In the genomic region with DNA sequence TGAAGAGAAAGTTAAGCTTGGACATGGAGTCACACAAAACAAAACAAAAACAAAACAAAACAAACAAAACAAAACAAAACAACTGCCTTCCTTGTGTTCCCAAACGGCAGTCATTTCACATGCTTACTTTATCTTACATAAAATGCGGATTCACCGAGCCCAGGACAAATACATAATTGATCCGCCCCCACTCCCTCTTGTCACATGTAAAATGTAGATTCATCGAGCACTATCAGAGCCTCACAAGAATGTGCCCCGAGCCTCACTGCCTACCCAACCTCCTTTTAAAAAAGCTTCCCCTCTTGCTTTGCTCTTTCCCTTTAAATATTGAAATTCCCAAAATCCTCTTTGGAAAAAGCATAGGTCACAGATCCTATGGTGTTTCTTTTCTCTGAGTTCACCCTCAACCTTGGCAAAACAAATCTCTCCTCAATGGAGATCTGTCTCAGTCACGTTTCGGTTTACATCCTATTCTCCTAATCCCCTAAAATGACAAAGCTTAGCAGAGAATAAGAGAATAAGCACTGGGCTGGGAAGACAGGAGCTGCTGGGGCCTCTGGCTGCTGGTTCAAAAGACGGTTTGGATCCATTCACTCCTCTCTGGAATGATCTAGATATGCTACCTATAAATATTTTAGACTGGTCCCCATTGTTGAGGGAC, we compare ENCODE assay signal across 23 cellular contexts.
DNase-seq lines count a peak whose midpoint lies in the region; ATAC-seq, FAIRE-seq and TF ChIP-seq lines count a peak whose summit lies in the region.
"Had no signal": no experiment of that assay in that cellular context is flagged by ENCODE, and none has a peak within 500 bp of the region (broad histone marks: within the 10 kb centered on the region; RNA-seq: fewer than 3 reads in every experiment).

No MANE protein-coding gene starts in this region.

- H3K9me3 ChIP-seq in MM.1S (replicated peaks; ENCODE audit: insufficient read depth, low read length): no peaks in the 10 kb centered on the region
- H3K9me3 ChIP-seq: left lung, prostate gland, SK-N-SH, thyroid gland had no signal

- DNase-seq in D721Med (ENCODE audit: insufficient read length, low spot score) (no peak), NCI-H82 (lab: John Stamatoyannopoulos, UW) (peak; percentile 83), dorsolateral prefrontal cortex (peak in 2 of 10 donors; percentile 5 to 24), nephron progenitor cell (no peak), MM.1S (no peak), cortex of kidney (lab: John Stamatoyannopoulos, UW) (no peak)
- DNase-seq: CD4-positive, alpha-beta memory T cell; glutamatergic neuron; HFFc6; left lung; NCI-H2081 treated with DMSO at 0.1 percent for 48 hours; SK-N-SH; small intestine; stimulated activated CD4-positive, alpha-beta T cell treated with anti-CD3 and anti-CD28 coated beads, Interleukin-2, amount 100 ng/mL, for 48 hours; stimulated activated naive CD4-positive, alpha-beta T cell treated with Interleukin-2 at 50 U/mL for 16 hours; T-helper 2 cell; thyroid gland had no signal

- H2AFZ ChIP-seq in MM.1S (ENCODE audit: low read length): no peak overlapping the region

- no peaks in the 10 kb centered on the region for H3K79me2 ChIP-seq in MM.1S (ENCODE audit: low read length)

- peaks cover 4% of the 10 kb centered on the region; the same call in 1 of the 2 replicates for H3K4me1 ChIP-seq in MM.1S (ENCODE audit: low read length)
- H3K4me1 ChIP-seq: prostate gland had no signal

- no peaks in the 10 kb centered on the region for H3K9me2 ChIP-seq in MM.1S (replicated peaks; ENCODE audit: insufficient read depth, low read length)
- H3K9me2 ChIP-seq: SK-N-SH had no signal

- FAIRE-seq in D721Med (lab: Jason Lieb, UNC): peak; percentile 35
- FAIRE-seq: colon, G401.6, GM18507, small intestine had no signal

- peak overlapping the region; percentile 26 for H3K27ac Mint-ChIP-seq in nephron progenitor cell
- H3K27ac Mint-ChIP-seq: HFFc6 had no signal

- H3K9ac ChIP-seq in MM.1S (ENCODE audit: low read length): no peak overlapping the region
- H3K9ac ChIP-seq: SK-N-SH had no signal

- H3K4me1 Mint-ChIP-seq in nephron progenitor cell: peaks cover 52% of the 10 kb centered on the region

- peaks cover 7% of the 10 kb centered on the region for H3K9me3 Mint-ChIP-seq in nephron progenitor cell
- H3K9me3 Mint-ChIP-seq: CD4-positive, alpha-beta memory T cell; HFFc6 had no signal

- no peaks in the 10 kb centered on the region for H3K36me3 Mint-ChIP-seq in nephron progenitor cell (ENCODE audit: low read depth)
- H3K36me3 Mint-ChIP-seq: CD4-positive, alpha-beta memory T cell had no signal

- no peak overlapping the region for H3K4me2 ChIP-seq in MM.1S (ENCODE audit: low read depth, low read length)
- H3K4me2 ChIP-seq: SK-N-SH had no signal

- no peak overlapping the region for H3K4me3 ChIP-seq in dorsolateral prefrontal cortex
- H3K4me3 ChIP-seq in MM.1S (ENCODE audit: low read length): no peak overlapping the region
- H3K4me3 ChIP-seq: left lung, prostate gland, thyroid gland had no signal

- H3K27me3 ChIP-seq in dorsolateral prefrontal cortex (no peaks in the 10 kb centered on the region), MM.1S (replicated peaks; ENCODE audit: insufficient read depth, low read length) (no peaks in the 10 kb centered on the region)
- H3K27me3 ChIP-seq: left lung, thyroid gland had no signal

- H3K27ac ChIP-seq in dorsolateral prefrontal cortex: peak overlapping the region in 30 of 59 donors; percentile 5 to 73 (median 52)
- H3K27ac ChIP-seq in MM.1S (ENCODE audit: low read length): no peak overlapping the region
- H3K27ac ChIP-seq: left lung, prostate gland, thyroid gland had no signal

- H3K27me3 Mint-ChIP-seq in nephron progenitor cell (ENCODE audit: low read depth, poor library complexity): peaks cover 11% of the 10 kb centered on the region
- H3K27me3 Mint-ChIP-seq: CD4-positive, alpha-beta memory T cell had no signal

- ATAC-seq in GM21381 (IDR thresholded peaks at IDR 0.05; ENCODE audit: unreplicated experiment) (no peak), GM18511 (IDR thresholded peaks at IDR 0.05; ENCODE audit: unreplicated experiment) (no peak)
- ATAC-seq: left lung had no signal

- no peaks in the 10 kb centered on the region for H4K20me1 ChIP-seq in MM.1S (ENCODE audit: insufficient read depth, low read length)

- H3F3A ChIP-seq in MM.1S (ENCODE audit: insufficient read depth, low read length): no peaks in the 10 kb centered on the region

- TF ChIP-seq CTCF in D721Med (IDR thresholded peaks at IDR 0.05; ENCODE audit: insufficient read depth, missing control alignments) (no peak), dorsolateral prefrontal cortex (IDR thresholded peaks at IDR 0.05 in 54 of 56, conservative IDR thresholded peaks at IDR 0.05 in 2 of 56; ENCODE audit: low read depth in 1 of 56, partially characterized antibody in 56 of 56) (no peak), nephron progenitor cell (IDR thresholded peaks at IDR 0.05) (no peak), MM.1S (IDR thresholded peaks at IDR 0.05; ENCODE audit: low read length) (no peak)

- no peak overlapping the region for H3K4me3 Mint-ChIP-seq in nephron progenitor cell
- H3K4me3 Mint-ChIP-seq: CD4-positive, alpha-beta memory T cell; HFFc6 had no signal

- H3K36me3 ChIP-seq in MM.1S (replicated peaks; ENCODE audit: insufficient read depth, low read length): no peaks in the 10 kb centered on the region
- H3K36me3 ChIP-seq: left lung, prostate gland, thyroid gland had no signal

- intact Hi-C loops in dorsolateral prefrontal cortex (cut with DNase I): loop anchor here (5.0 to 10.0 kb wide), 4 partner anchors 33 to 1005 kb away; no protein-coding TSS in a partner anchor
